1 cellular context compared by ENCODE assay signal in the genomic region with DNA sequence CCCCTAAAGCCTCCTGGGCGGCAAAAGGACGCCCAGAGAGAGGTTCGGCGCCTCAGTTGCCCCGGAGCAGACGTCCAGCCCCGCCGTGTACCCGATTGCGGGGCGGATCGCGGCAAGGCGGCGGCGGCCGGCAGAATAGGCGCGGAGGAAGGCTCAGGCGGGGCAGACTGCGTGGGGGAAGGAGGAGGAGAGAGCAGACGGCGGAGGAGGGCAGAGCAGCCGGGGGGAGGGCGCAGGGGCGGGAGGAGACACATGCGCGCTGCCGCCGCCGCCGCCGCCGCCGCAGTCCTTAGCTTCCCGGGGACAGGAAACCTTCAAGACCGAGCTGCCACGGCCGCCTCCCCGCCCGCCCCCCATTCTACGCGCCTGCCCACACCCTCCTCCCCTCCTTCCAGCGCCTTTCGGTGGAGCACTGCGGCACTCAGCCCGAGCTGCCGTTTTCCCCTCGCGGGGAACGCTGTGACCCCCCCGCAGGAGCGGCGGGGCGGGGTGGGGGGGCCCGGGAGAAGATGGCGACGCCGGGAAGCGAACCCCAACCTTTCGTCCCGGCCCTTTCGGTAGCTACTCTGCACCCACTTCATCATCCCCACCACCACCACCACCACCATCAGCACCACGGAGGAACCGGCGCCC.
TF ChIP-seq lines count a peak whose summit lies in the region.

A gene with protein sequence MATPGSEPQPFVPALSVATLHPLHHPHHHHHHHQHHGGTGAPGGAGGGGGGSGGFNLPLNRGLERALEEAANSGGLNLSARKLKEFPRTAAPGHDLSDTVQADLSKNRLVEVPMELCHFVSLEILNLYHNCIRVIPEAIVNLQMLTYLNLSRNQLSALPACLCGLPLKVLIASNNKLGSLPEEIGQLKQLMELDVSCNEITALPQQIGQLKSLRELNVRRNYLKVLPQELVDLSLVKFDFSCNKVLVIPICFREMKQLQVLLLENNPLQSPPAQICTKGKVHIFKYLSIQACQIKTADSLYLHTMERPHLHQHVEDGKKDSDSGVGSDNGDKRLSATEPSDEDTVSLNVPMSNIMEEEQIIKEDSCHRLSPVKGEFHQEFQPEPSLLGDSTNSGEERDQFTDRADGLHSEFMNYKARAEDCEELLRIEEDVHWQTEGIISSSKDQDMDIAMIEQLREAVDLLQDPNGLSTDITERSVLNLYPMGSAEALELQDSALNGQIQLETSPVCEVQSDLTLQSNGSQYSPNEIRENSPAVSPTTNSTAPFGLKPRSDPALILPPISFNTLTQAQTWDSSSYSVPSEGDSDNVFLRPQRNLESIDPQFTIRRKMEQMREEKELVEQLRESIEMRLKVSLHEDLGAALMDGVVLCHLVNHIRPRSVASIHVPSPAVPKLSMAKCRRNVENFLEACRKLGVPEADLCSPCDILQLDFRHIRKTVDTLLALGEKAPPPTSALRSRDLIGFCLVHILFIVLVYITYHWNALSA (plus strand): TSS at position 283 of the 633 bp plus-strand sequence. CDS start 227 bp downstream, at position 510.

TF ChIP-seq in GM12878, 131 proteins besides CTCF, POLR2A, EP300 and RAD21 (continued from another document):
- TF ChIP-seq HDGF (IDR thresholded peaks at IDR 0.05) (no peak), CREM (IDR thresholded peaks at IDR 0.05; ENCODE audit: low read depth) (peak; percentile 44; the same call in 1 of the 2 replicates), EED (IDR thresholded peaks at IDR 0.05; ENCODE audit: low read depth) (peak; percentile 4; the same call in 1 of the 2 replicates), SIX5 (IDR thresholded peaks at IDR 0.05; ENCODE audit: low read depth, low read length, severe bottlenecking) (no peak), TBL1XR1 (IDR thresholded peaks at IDR 0.05; ENCODE audit: low read depth, low read length) (0 out of 2 replicates have a peak, but pooled peaks have one; percentile 10), EGR1 (IDR thresholded peaks at IDR 0.05; ENCODE audit: borderline replicate concordance in 1 of 2, low read depth in 2 of 2, low read length in 2 of 2) (peak in 1 of 2 experiments; percentile 57; a peak in 1 of 3 replicates), IKZF2 (IDR thresholded peaks at IDR 0.05) (peak in 1 of 2 experiments; percentile 12; a peak in 2 of 4 replicates), MEF2A (IDR thresholded peaks at IDR 0.05; ENCODE audit: insufficient read depth, low read depth, low read length) (0 out of 2 replicates have a peak, but pooled peaks have one; percentile 19), SMARCA5 (IDR thresholded peaks at IDR 0.05) (peak; percentile 16; the same call in 1 of the 2 replicates), SIN3A (IDR thresholded peaks at IDR 0.05; ENCODE audit: low read depth, low read length) (peak; percentile 27; the same call in 1 of the 2 replicates), IKZF1 (conservative IDR thresholded peaks at IDR 0.05) (no peak; the same call in 1 of the 2 replicates), MXI1 (IDR thresholded peaks at IDR 0.05; ENCODE audit: low read depth, low read length) (peak; percentile 55; the same call in 1 of the 2 replicates), YY1 (IDR thresholded peaks at IDR 0.05; ENCODE audit: low read depth, low read length) (peak; percentile 75; the same call in 1 of the 2 replicates)
